ENCODE assay signal across 8 cellular contexts in genomic region chr10:96271017-96271815, GRCh38. TPM values are rescaled to one million over a fixed set of nuclear protein-coding genes. Genes with fewer than 3 reads are reported as not detected.
DNase-seq lines count a peak whose midpoint lies in the region; ATAC-seq and TF ChIP-seq lines count a peak whose summit lies in the region.

BLNK (minus strand) TSS chr10:96271569; CDS start chr10:96271398, 171 bp downstream.

- H3K9me3 ChIP-seq in BLaER1 treated with 17β-estradiol and CSF1 and Interleukin-3, amounts not matched to agents 10 nM and 100 nM (replicated peaks in 1 of 11): peaks cover 0 to 7% (median 0%) of the 10 kb centered on the region in 11 experiments; a peak in 5 of 22 replicates
- H3K9me3 ChIP-seq in adipocyte (ENCODE audit: control insufficient read depth, low read length) (no peaks in the 10 kb centered on the region), ovary (no peaks in the 10 kb centered on the region)

- peak within 1 kb of the TSS; percentile 44 to 74 (median 52) for H3K4me3 ChIP-seq in BLaER1 treated with 17β-estradiol and CSF1 and Interleukin-3, amounts not matched to agents 10 nM and 100 nM
- peak within 1 kb of the TSS; percentile 46 for H3K4me3 ChIP-seq in adipocyte (ENCODE audit: low read length)
- H3K4me3 ChIP-seq in ovary: no peak within 1 kb of the TSS

- peak within 1 kb of the TSS; percentile 88 for H3K27ac Mint-ChIP-seq in memory B cell
- no peak within 1 kb of the TSS for H3K27ac Mint-ChIP-seq in effector memory CD8-positive, alpha-beta T cell

- ATAC-seq in GM19324 (IDR thresholded peaks at IDR 0.05; ENCODE audit: low FRiP score, unreplicated experiment): peak; percentile 61
- peak; percentile 72 for ATAC-seq in HG03196 (IDR thresholded peaks at IDR 0.05; ENCODE audit: unreplicated experiment)
- ATAC-seq in memory B cell (ENCODE audit: low read depth): peak; percentile 71
- no peak for ATAC-seq in effector memory CD8-positive, alpha-beta T cell (replicated peaks)

- peak within 1 kb of the TSS; percentile 96 for H3K4me3 Mint-ChIP-seq in memory B cell
- no peak within 1 kb of the TSS for H3K4me3 Mint-ChIP-seq in effector memory CD8-positive, alpha-beta T cell

- TF ChIP-seq POLR2A in ovary (IDR thresholded peaks at IDR 0.05): no peak

- peaks cover 20% of the 10 kb centered on the region for H3K36me3 Mint-ChIP-seq in memory B cell
- no peaks in the 10 kb centered on the region for H3K36me3 Mint-ChIP-seq in effector memory CD8-positive, alpha-beta T cell (ENCODE audit: insufficient read depth)

- H3K9ac ChIP-seq in BLaER1 treated with 17β-estradiol and CSF1 and Interleukin-3, amounts not matched to agents 10 nM and 100 nM: peak within 1 kb of the TSS; percentile 51 to 81 (median 70)
- peak within 1 kb of the TSS; percentile 45 for H3K9ac ChIP-seq in adipocyte (ENCODE audit: low read length)

- no peaks in the 10 kb centered on the region for H3K9me3 Mint-ChIP-seq in memory B cell
- no peaks in the 10 kb centered on the region for H3K9me3 Mint-ChIP-seq in effector memory CD8-positive, alpha-beta T cell

- peaks cover 72 to 94% (median 78%) of the 10 kb centered on the region in 10 experiments for H3K4me1 ChIP-seq in BLaER1 treated with 17β-estradiol and CSF1 and Interleukin-3, amounts not matched to agents 10 nM and 100 nM
- peaks cover 32% of the 10 kb centered on the region for H3K4me1 ChIP-seq in adipocyte (ENCODE audit: control insufficient read depth, insufficient read depth, low read length)
- H3K4me1 ChIP-seq in ovary (ENCODE audit: insufficient read depth): no peaks in the 10 kb centered on the region

- no peaks in the 10 kb centered on the region for H3K27me3 ChIP-seq in BLaER1 treated with 17β-estradiol and CSF1 and Interleukin-3, amounts not matched to agents 10 nM and 100 nM
- H3K27me3 ChIP-seq in adipocyte (replicated peaks; ENCODE audit: control insufficient read depth, insufficient read depth, low read length): peaks cover 5% of the 10 kb centered on the region
- no peaks in the 10 kb centered on the region for H3K27me3 ChIP-seq in ovary

- no peak for TF ChIP-seq EP300 in ovary (IDR thresholded peaks at IDR 0.05)

- peaks cover 0 to 13% (median 0%) of the 10 kb centered on the region in 11 experiments; a peak in 2 of 22 replicates for H4K20me1 ChIP-seq in BLaER1 treated with 17β-estradiol and CSF1 and Interleukin-3, amounts not matched to agents 10 nM and 100 nM

- peak within 1 kb of the TSS; percentile 45 to 85 (median 66) for H3K27ac ChIP-seq in BLaER1 treated with 17β-estradiol and CSF1 and Interleukin-3, amounts not matched to agents 10 nM and 100 nM
- H3K27ac ChIP-seq in ovary: no peak within 1 kb of the TSS

- intact Hi-C loops in ovary (cut with DNase I): no loop called here

- H3K4me1 Mint-ChIP-seq in memory B cell: peaks cover 53% of the 10 kb centered on the region
- H3K4me1 Mint-ChIP-seq in effector memory CD8-positive, alpha-beta T cell (ENCODE audit: low read depth in 2 of 2): no peaks in the 10 kb centered on the region

- H3K36me3 ChIP-seq in BLaER1 treated with 17β-estradiol and CSF1 and Interleukin-3, amounts not matched to agents 10 nM and 100 nM: peaks cover 0 to 23% (median 4%) of the 10 kb centered on the region in 11 experiments; a peak in 11 of 22 replicates
- H3K36me3 ChIP-seq in adipocyte (ENCODE audit: control insufficient read depth, insufficient read depth, low read length, severe bottlenecking): no peaks in the 10 kb centered on the region
- no peaks in the 10 kb centered on the region for H3K36me3 ChIP-seq in ovary

- WGBS in ovary, 3 donors: 52 to 55% (median 53%) methylated on average over 6 of the region's 6 CpGs

- DNase-seq in adipocyte (ENCODE audit: low read depth): peak; percentile 70
- DNase-seq in memory B cell (ENCODE audit: low spot score in 2 of 2): peak; percentile 42 to 54
- DNase-seq in ovary: no peak
- DNase-seq in effector memory CD8-positive, alpha-beta T cell: no peak
- no peak for DNase-seq in stimulated activated CD4-positive, alpha-beta T cell treated with anti-CD3 and anti-CD28 coated beads, Interleukin-4, amount 100 ng/mL, for 4 hours

- peak within 1 kb of the TSS; percentile 81 to 98 (median 87) for H3K4me2 ChIP-seq in BLaER1 treated with 17β-estradiol and CSF1 and Interleukin-3, amounts not matched to agents 10 nM and 100 nM

- no peak for TF ChIP-seq CTCF in ovary (IDR thresholded peaks at IDR 0.05)

- H3K27me3 Mint-ChIP-seq in memory B cell: no peaks in the 10 kb centered on the region
- H3K27me3 Mint-ChIP-seq in effector memory CD8-positive, alpha-beta T cell: peaks cover 37 to 63% of the 10 kb centered on the region in 2 donors

RNA-seq across cellular contexts. Expression of gene BLNK, which starts in this region (rescaled TPM):
- total RNA-seq in ovary: 1 to 10 TPM; 1.2 to 4.3 (median 2.2) TPM
- polyA plus RNA-seq in ovary: 1 to 10 TPM in 1 of 2 donors, under 1 TPM in 1; 0.65 to 6.0 TPM

Comparison
In these comparisons a context has a peak if more than half of its experiments do, and no peak if none do; other contexts are left out.
1. H3K27ac ChIP-seq: peak in BLaER1 treated with 17β-estradiol and CSF1 and Interleukin-3, amounts not matched to agents 10 nM and 100 nM (11 of 11); none in ovary (0 of 2).
2. DNase-seq: peak in adipocyte (single experiment) and memory B cell (2 of 2); none in ovary (0 of 5), effector memory CD8-positive, alpha-beta T cell (0 of 3) and stimulated activated CD4-positive, alpha-beta T cell treated with anti-CD3 and anti-CD28 coated beads, Interleukin-4, amount 100 ng/mL, for 4 hours (0 of 2).